In the genomic region with DNA sequence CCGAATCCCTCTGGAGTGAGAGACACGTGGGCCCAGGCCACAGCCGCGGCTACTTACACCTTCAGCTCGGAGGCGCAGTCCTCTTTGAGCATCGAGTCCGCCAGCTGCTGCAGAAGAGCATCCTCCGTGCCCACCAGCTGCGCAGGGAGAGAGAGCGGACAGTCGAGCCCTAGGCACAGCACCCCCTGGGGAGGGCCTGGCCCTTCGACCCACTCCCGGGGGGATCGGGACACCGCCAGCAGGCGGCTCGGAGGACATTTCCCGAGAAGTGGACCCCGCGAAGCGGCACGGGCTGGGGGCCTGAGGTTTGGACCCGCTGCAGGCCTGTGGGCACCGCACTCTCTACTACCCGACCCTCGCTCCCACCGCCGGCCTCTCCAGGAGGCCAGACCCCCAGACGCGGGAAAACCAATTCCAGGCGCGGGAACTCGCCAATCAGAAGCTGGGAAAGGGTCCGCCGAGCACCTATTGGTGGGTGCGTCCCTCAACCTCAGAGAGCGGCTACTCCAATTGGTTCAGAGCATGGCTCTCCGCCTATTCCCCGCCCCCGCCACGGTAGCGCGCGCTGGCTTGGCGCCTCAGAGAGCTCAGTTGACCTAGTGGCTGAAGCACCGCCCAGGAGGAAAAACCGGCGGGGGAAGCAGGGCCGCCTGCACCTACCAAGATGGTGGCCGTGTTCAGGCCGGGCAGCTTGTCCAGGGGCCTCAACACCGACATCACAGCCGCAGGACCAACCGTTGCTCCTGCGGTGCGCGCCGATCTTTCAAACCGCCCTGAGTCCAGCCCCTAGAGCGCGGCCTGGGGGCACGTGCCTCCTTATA, we compare ENCODE assay signal across 8 cellular contexts. TPM values are rescaled to one million over a fixed set of nuclear protein-coding genes. Genes with fewer than 3 reads are reported as not detected.
DNase-seq lines count a peak whose midpoint lies in the region; ATAC-seq and TF ChIP-seq lines count a peak whose summit lies in the region.

A gene with protein sequence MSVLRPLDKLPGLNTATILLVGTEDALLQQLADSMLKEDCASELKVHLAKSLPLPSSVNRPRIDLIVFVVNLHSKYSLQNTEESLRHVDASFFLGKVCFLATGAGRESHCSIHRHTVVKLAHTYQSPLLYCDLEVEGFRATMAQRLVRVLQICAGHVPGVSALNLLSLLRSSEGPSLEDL (minus strand): TSS at position 793 of the 821 bp plus-strand sequence. CDS start 76 bp downstream, at position 717.

- TF ChIP-seq POLR2A in Peyer's patch (IDR thresholded peaks at IDR 0.05), result no peak

- H3K4me3 ChIP-seq in Peyer's patch (peak within 1 kb of the TSS; percentile 45 to 90 (median 80)), mucosa of stomach (ENCODE audit: low read length) (peak within 1 kb of the TSS; percentile 92)

- peaks cover 2% of the 10 kb centered on the region for H3K36me3 Mint-ChIP-seq in activated T-cell treated with anti-CD3 and anti-CD28 coated beads, Interleukin-2, amount 50 U/mL, for 4 hours (ENCODE audit: insufficient read depth)

- no peaks in the 10 kb centered on the region for H3K27me3 Mint-ChIP-seq in activated T-cell treated with anti-CD3 and anti-CD28 coated beads, Interleukin-2, amount 50 U/mL, for 4 hours (ENCODE audit: low read depth)

- peak in 3 of 6 experiments; percentile 4 to 31 (median 22) for TF ChIP-seq CTCF in Peyer's patch (IDR thresholded peaks at IDR 0.05)

- H3K9ac ChIP-seq in mucosa of stomach (ENCODE audit: low read length), result peak within 1 kb of the TSS; percentile 75

- peak; percentile 82 for DNase-seq in DMS79 treated with DMSO at 0.1 percent for 48 hours (lab: John Stamatoyannopoulos, UW)
- DNase-seq in KG1 (lab: John Stamatoyannopoulos, UW), result peak; percentile 96
- DNase-seq in Peyer's patch, result peak; percentile 88 to 96 (median 95)
- DNase-seq in activated T-cell treated with anti-CD3 and anti-CD28 coated beads, Interleukin-2, amount 50 U/mL, for 4 hours, result peak; percentile 81
- peak; percentile 97 for DNase-seq in stimulated activated CD8-positive, alpha-beta memory T cell treated with anti-CD3 and anti-CD28 coated beads, Interleukin-4, amount 100 ng/mL, for 48 hours

- peaks cover 35% of the 10 kb centered on the region for H3K4me1 Mint-ChIP-seq in activated T-cell treated with anti-CD3 and anti-CD28 coated beads, Interleukin-2, amount 50 U/mL, for 4 hours (ENCODE audit: low read depth)

- H3K9me3 Mint-ChIP-seq in activated T-cell treated with anti-CD3 and anti-CD28 coated beads, Interleukin-2, amount 50 U/mL, for 4 hours, result no peaks in the 10 kb centered on the region

- ATAC-seq in GM21723 (IDR thresholded peaks at IDR 0.05; ENCODE audit: unreplicated experiment) (peak; percentile 77), esophagus mucosa (peak; percentile 89)
- ATAC-seq in activated T-cell treated with anti-CD3 and anti-CD28 coated beads, Interleukin-2, amount 50 U/mL, for 4 hours, result peak; percentile 94 to 96

- H3K27ac ChIP-seq in Peyer's patch, result peak within 1 kb of the TSS; percentile 40 to 72 (median 58)

- H3K27me3 ChIP-seq in Peyer's patch, result no peaks in the 10 kb centered on the region
- H3K27me3 ChIP-seq in mucosa of stomach (ENCODE audit: control insufficient read depth, insufficient read depth, low read length), result no peaks in the 10 kb centered on the region

- peaks cover 0 to 9% (median 3%) of the 10 kb centered on the region in 4 donors for H3K4me1 ChIP-seq in Peyer's patch
- H3K4me1 ChIP-seq in mucosa of stomach (ENCODE audit: control insufficient read depth, insufficient read depth, low read length), result peaks cover 36% of the 10 kb centered on the region

- peak within 1 kb of the TSS; percentile 86 for H3K4me3 Mint-ChIP-seq in activated T-cell treated with anti-CD3 and anti-CD28 coated beads, Interleukin-2, amount 50 U/mL, for 4 hours

- H3K36me3 ChIP-seq in Peyer's patch (no peaks in the 10 kb centered on the region), mucosa of stomach (ENCODE audit: control insufficient read depth, insufficient read depth, low read length) (no peaks in the 10 kb centered on the region)

- H3K9me3 ChIP-seq in Peyer's patch (no peaks in the 10 kb centered on the region), mucosa of stomach (ENCODE audit: control insufficient read depth, low read length) (no peaks in the 10 kb centered on the region)

RNA-seq across cellular contexts. Expression of the gene that starts here (rescaled TPM):
- total RNA-seq in Peyer's patch (10 to 100 TPM; 14.2 to 71.0 (median 17.8) TPM), esophagus mucosa (10.6 TPM)
- total RNA-seq in activated T-cell treated with anti-CD3 and anti-CD28 coated beads, Interleukin-2, amount 50 U/mL, for 4 hours, result 10 to 100 TPM; 40.7 to 52.2 (median 48.5) TPM

Comparison
In these comparisons a context has a peak if more than half of its experiments do, and no peak if none do; other contexts are left out.
1. Peak in every context shown above with its lines: DNase-seq, ATAC-seq, H3K4me3 ChIP-seq and H3K27ac ChIP-seq.